16 cellular contexts compared by ENCODE assay signal in the genomic region with DNA sequence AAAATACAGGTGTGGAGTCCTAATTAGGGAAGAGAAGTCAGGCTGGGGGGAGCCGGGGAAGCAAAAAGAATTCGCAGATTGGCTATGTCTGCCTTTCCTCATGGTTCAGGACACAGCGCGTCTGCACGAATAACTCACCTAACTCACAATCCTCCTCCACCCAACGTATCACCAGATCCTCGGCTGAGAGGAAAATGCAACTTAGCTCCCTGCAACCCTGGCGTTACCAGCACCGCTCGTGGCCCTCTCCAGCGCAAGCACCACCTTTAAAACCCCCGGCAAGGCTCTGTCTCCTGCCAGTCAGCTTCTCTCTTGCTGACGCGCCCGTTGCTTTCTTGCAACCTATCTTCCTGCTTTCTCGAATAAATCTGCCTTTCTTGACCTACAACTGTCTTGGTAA. TPM values are rescaled to one million over a fixed set of nuclear protein-coding genes. Genes with fewer than 3 reads are reported as not detected.
A peak's percentile ranks its signal among the peaks of the same experiment; 100 is the strongest.
DNase-seq lines count a peak whose midpoint lies in the region; ATAC-seq and TF ChIP-seq lines count a peak whose summit lies in the region.
"Had no signal": no experiment of that assay in that cellular context is flagged by ENCODE, and none has a peak within 500 bp of the region (broad histone marks: within the 10 kb centered on the region; RNA-seq: fewer than 3 reads in every experiment).

No MANE protein-coding gene starts in this region.

- no peaks in the 10 kb centered on the region for H3K9me2 ChIP-seq in GM23338 (ENCODE audit: insufficient read depth)

- H3K27ac ChIP-seq in neutrophil, result peak overlapping the region; percentile 11
- no peak overlapping the region for H3K27ac ChIP-seq in GM23338 (ENCODE audit: low read depth)
- H3K27ac ChIP-seq: 22Rv1 had no signal

- no peaks in the 10 kb centered on the region for H3K4me1 ChIP-seq in neutrophil (ENCODE audit: control insufficient read depth in 1 of 2, insufficient read depth in 1 of 2, low read depth in 1 of 2, low read length in 1 of 2)
- no peaks in the 10 kb centered on the region for H3K4me1 ChIP-seq in GM23338 (ENCODE audit: insufficient read depth)
- H3K4me1 ChIP-seq: Caco-2, HAP-1 had no signal

- peaks cover 23% of the 10 kb centered on the region for H3K36me3 ChIP-seq in neutrophil
- no peaks in the 10 kb centered on the region for H3K36me3 ChIP-seq in GM23338 (ENCODE audit: insufficient read depth)
- H3K36me3 ChIP-seq: HAP-1 had no signal

- no peaks in the 10 kb centered on the region for H3K79me2 ChIP-seq in GM23338 (replicated peaks; ENCODE audit: insufficient read depth)

- no peaks in the 10 kb centered on the region for H3F3A ChIP-seq in GM23338 (replicated peaks; ENCODE audit: low read depth)

- H3K9me3 Mint-ChIP-seq in GM23338, result peaks cover 17% of the 10 kb centered on the region
- H3K9me3 Mint-ChIP-seq: CD8-positive, alpha-beta memory T cell; HFFc6 had no signal

- TF ChIP-seq CTCF in neutrophil (IDR thresholded peaks at IDR 0.05) (no peak), GM23338 (conservative IDR thresholded peaks at IDR 0.05; ENCODE audit: low read depth in 2 of 2) (no peak)

- H4K20me1 ChIP-seq in GM23338 (replicated peaks; ENCODE audit: insufficient read depth), result no peaks in the 10 kb centered on the region

- H2AFZ ChIP-seq in GM23338, result no peak overlapping the region

- H3K36me3 Mint-ChIP-seq in GM23338 (ENCODE audit: low read depth), result peaks cover 41% of the 10 kb centered on the region

- ATAC-seq in left cardiac atrium, result no peak
- no peak for ATAC-seq in GM23338

- peak; percentile 25 for DNase-seq in activated CD8-positive, alpha-beta memory T cell treated with anti-CD3 and anti-CD28 coated beads, Interleukin-2, amount 50 U/mL, for 48 hours
- DNase-seq in activated CD8-positive, alpha-beta memory T cell treated with anti-CD3 and anti-CD28 coated beads, Interleukin-2, amount 50 U/mL, for 4 hours, result no peak
- peak; percentile 45 for DNase-seq in islet precursor cell
- no peak for DNase-seq in NCI-H446 (lab: John Stamatoyannopoulos, UW)
- no peak for DNase-seq in left cardiac atrium
- no peak for DNase-seq in HUDEP-2 (lab: John Stamatoyannopoulos, UW; ENCODE audit: unreplicated experiment in 76 of 76)
- no peak for DNase-seq in GM23338 (ENCODE audit: low spot score)
- DNase-seq: Caco-2; CD8-positive, alpha-beta memory T cell; DND-41; GDM1; GOT3; HFFc6 had no signal

- H3K4me1 Mint-ChIP-seq in GM23338, result no peaks in the 10 kb centered on the region; the same call in 2 of the 3 replicates

- H3K9me3 ChIP-seq in neutrophil, result no peaks in the 10 kb centered on the region
- H3K9me3 ChIP-seq: Caco-2, HAP-1 had no signal

- no peaks in the 10 kb centered on the region for H3K27me3 ChIP-seq in neutrophil
- H3K27me3 ChIP-seq in GM23338 (ENCODE audit: insufficient read depth), result no peaks in the 10 kb centered on the region

- intact Hi-C loops in left cardiac atrium (cut with DNase I), result no loop called here

- no peak overlapping the region for H3K4me3 Mint-ChIP-seq in GM23338
- H3K4me3 Mint-ChIP-seq: CD8-positive, alpha-beta memory T cell; HFFc6 had no signal

- H3K4me2 ChIP-seq in GM23338, result no peak overlapping the region

- H3K27me3 Mint-ChIP-seq in GM23338 (ENCODE audit: insufficient read depth, low read depth, poor library complexity), result peaks cover 9% of the 10 kb centered on the region

- H3K4me3 ChIP-seq in neutrophil (ENCODE audit: low read depth in 1 of 2, low read length in 1 of 2) (no peak overlapping the region), GM23338 (no peak overlapping the region)
- H3K4me3 ChIP-seq: HAP-1 had no signal

- H3K27ac Mint-ChIP-seq in GM23338, result no peak overlapping the region
- H3K27ac Mint-ChIP-seq: HFFc6 had no signal

TF ChIP-seq in GM23338, 12 proteins besides CTCF, POLR2A, EP300 and RAD21 (continues in another document):
- TF ChIP-seq JUNB (IDR thresholded peaks at IDR 0.05; ENCODE audit: unreplicated experiment) (no peak), POLR2AphosphoS5 (IDR thresholded peaks at IDR 0.05; ENCODE audit: low read depth) (no peak), EZH2phosphoT487 (IDR thresholded peaks at IDR 0.05; ENCODE audit: unreplicated experiment) (no peak), NANOG (IDR thresholded peaks at IDR 0.05; ENCODE audit: borderline replicate concordance) (no peak), ZNF462 (CRISPR knock-in tag; IDR thresholded peaks at IDR 0.05) (no peak), CREB1 (CRISPR knock-in tag; IDR thresholded peaks at IDR 0.05; ENCODE audit: low read depth) (no peak), STAT1 (IDR thresholded peaks at IDR 0.05; ENCODE audit: unreplicated experiment) (no peak), ZNF331 (CRISPR knock-in tag; IDR thresholded peaks at IDR 0.05; ENCODE audit: low read depth) (no peak), EZH2 (IDR thresholded peaks at IDR 0.05; ENCODE audit: low read depth, unreplicated experiment) (no peak), ZNF114 (CRISPR knock-in tag; IDR thresholded peaks at IDR 0.05) (no peak)
- TF ChIP-seq, protein P1, sequence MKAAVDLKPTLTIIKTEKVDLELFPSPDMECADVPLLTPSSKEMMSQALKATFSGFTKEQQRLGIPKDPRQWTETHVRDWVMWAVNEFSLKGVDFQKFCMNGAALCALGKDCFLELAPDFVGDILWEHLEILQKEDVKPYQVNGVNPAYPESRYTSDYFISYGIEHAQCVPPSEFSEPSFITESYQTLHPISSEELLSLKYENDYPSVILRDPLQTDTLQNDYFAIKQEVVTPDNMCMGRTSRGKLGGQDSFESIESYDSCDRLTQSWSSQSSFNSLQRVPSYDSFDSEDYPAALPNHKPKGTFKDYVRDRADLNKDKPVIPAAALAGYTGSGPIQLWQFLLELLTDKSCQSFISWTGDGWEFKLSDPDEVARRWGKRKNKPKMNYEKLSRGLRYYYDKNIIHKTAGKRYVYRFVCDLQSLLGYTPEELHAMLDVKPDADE (IDR thresholded peaks at IDR 0.05), result no peak

RNA-seq across cellular contexts. Expression of gene METRNL, which starts 49.8 kb away (rescaled TPM):
- total RNA-seq in left cardiac atrium, result 10 to 100 TPM; 50.4 to 84.4 TPM
- total RNA-seq in GM23338 (2014; rRNA removed; shearing (Covaris generic)), result 17.4 and 20.2 TPM in 2 replicates
- 12.2 and 16.1 TPM in 2 replicates for polyA plus RNA-seq in GM23338 (2016; fragmentation: Nextera tagmentation; extraction: Ambion mirVana)

Comparison
In these comparisons a context has a peak if more than half of its experiments do, and no peak if none do; other contexts are left out.
1. DNase-seq: peak in activated CD8-positive, alpha-beta memory T cell treated with anti-CD3 and anti-CD28 coated beads, Interleukin-2, amount 50 U/mL, for 48 hours (single experiment) and islet precursor cell (single experiment); none in activated CD8-positive, alpha-beta memory T cell treated with anti-CD3 and anti-CD28 coated beads, Interleukin-2, amount 50 U/mL, for 4 hours (single experiment), NCI-H446 (0 of 2), left cardiac atrium (single experiment), HUDEP-2 (0 of 76) and GM23338 (single experiment).